Comparison of ENCODE assay signal across 20 cellular contexts in genomic region chr5:133082128-133082527, GRCh38. TPM values are rescaled to one million over a fixed set of nuclear protein-coding genes. Genes with fewer than 3 reads are reported as not detected.
DNase-seq lines count a peak whose midpoint lies in the region; ATAC-seq and TF ChIP-seq lines count a peak whose summit lies in the region.
"Had no signal": no experiment of that assay in that cellular context is flagged by ENCODE, and none has a peak within 500 bp of the region (broad histone marks: within the 10 kb centered on the region; RNA-seq: fewer than 3 reads in every experiment).

No MANE protein-coding gene starts in this region.

- no peak overlapping the region for H2BK5ac ChIP-seq in IMR-90 (ENCODE audit: low read depth, low read length, poor library complexity, severe bottlenecking)

- no TSS peak for BruUV-seq in IMR-90 (replicated peaks; lab: Mats Ljungman, UMichigan)

- POLR2A ChIA-PET in activated CD4-positive, alpha-beta memory T cell treated with anti-CD3 and anti-CD28 coated beads for 36 hours (lab: Charles Lee): no interaction called here
- POLR2A ChIA-PET in activated CD4-positive, alpha-beta memory T cell treated with anti-CD3 and anti-CD28 coated beads, Interleukin-2, amount 10 ng/mL, durations not matched to agents 7 days and 5 days (lab: Charles Lee): no interaction called here
- POLR2A ChIA-PET in IMR-90 (lab: Charles Lee; ENCODE audit: unreplicated experiment): no interaction called here

- no peak overlapping the region for H2AFZ ChIP-seq in IMR-90 (replicated peaks; ENCODE audit: low read length, poor library complexity)

- H3K18ac ChIP-seq in IMR-90 (ENCODE audit: low read depth, low read length): no peak overlapping the region

- H2AK5ac ChIP-seq in IMR-90 (ENCODE audit: low read depth, low read length): no peak overlapping the region

- no peak overlapping the region for H2BK120ac ChIP-seq in IMR-90 (ENCODE audit: low read depth, low read length)

- H3K56ac ChIP-seq in IMR-90 (ENCODE audit: extremely low read depth, insufficient read depth, low read length): no peak overlapping the region

- H4K5ac ChIP-seq in IMR-90 (ENCODE audit: low read depth, low read length): no peak overlapping the region

- H3K4me3 ChIP-seq in IMR-90 (ENCODE audit: insufficient read depth, low read depth, low read length) (no peak overlapping the region), SK-N-MC (peak overlapping the region; percentile 20; the same call in 1 of the 2 replicates)
- H3K4me3 ChIP-seq: BLaER1 treated with 17β-estradiol and CSF1 and Interleukin-3, amounts not matched to agents 10 nM and 100 nM; GM12878 had no signal

- no peak overlapping the region for H3K4ac ChIP-seq in IMR-90 (ENCODE audit: low read depth, low read length)

- H3K79me1 ChIP-seq in IMR-90 (ENCODE audit: low read depth in 1 of 2, low read length in 2 of 2): peaks cover 30 to 66% of the 10 kb centered on the region in 2 experiments

- peaks cover 46% of the 10 kb centered on the region for H4K20me1 ChIP-seq in IMR-90 (ENCODE audit: insufficient read depth, low read length)

- H4K8ac ChIP-seq in IMR-90 (ENCODE audit: low read depth in 2 of 2, low read length in 2 of 2): no peak overlapping the region

- in situ Hi-C loops in IMR-90 (cut with MboI; ENCODE audit: low sequenced_read_pairs): no loop called here

- H4K91ac ChIP-seq in IMR-90 (ENCODE audit: insufficient read depth, low read depth, low read length): no peak overlapping the region

- no peaks in the 10 kb centered on the region for H3K27me3 Mint-ChIP-seq in activated CD4-positive, alpha-beta memory T cell treated with anti-CD3 and anti-CD28 coated beads for 36 hours
- no peaks in the 10 kb centered on the region for H3K27me3 Mint-ChIP-seq in activated CD4-positive, alpha-beta memory T cell treated with anti-CD3 and anti-CD28 coated beads, Interleukin-2, amount 10 ng/mL, durations not matched to agents 7 days and 5 days
- H3K27me3 Mint-ChIP-seq: B cell had no signal

- no peak overlapping the region; the same call in 1 of the 2 replicates for H3K4me2 ChIP-seq in IMR-90 (ENCODE audit: low read depth, low read length)
- H3K4me2 ChIP-seq: BLaER1 treated with 17β-estradiol and CSF1 and Interleukin-3, amounts not matched to agents 10 nM and 100 nM had no signal

- H3K27ac Mint-ChIP-seq in activated CD4-positive, alpha-beta memory T cell treated with anti-CD3 and anti-CD28 coated beads for 36 hours: peak overlapping the region; percentile 76
- H3K27ac Mint-ChIP-seq in activated CD4-positive, alpha-beta memory T cell treated with anti-CD3 and anti-CD28 coated beads, Interleukin-2, amount 10 ng/mL, durations not matched to agents 7 days and 5 days: no peak overlapping the region
- H3K27ac Mint-ChIP-seq: B cell had no signal

- no peak overlapping the region for H3K23ac ChIP-seq in IMR-90 (ENCODE audit: low read depth, low read length)

- CTCF ChIA-PET in activated CD4-positive, alpha-beta memory T cell treated with anti-CD3 and anti-CD28 coated beads for 36 hours (lab: Charles Lee): no interaction called here
- CTCF ChIA-PET in activated CD4-positive, alpha-beta memory T cell treated with anti-CD3 and anti-CD28 coated beads, Interleukin-2, amount 10 ng/mL, durations not matched to agents 7 days and 5 days (lab: Charles Lee): no interaction called here
- CTCF ChIA-PET in IMR-90 (lab: Yijun Ruan, JAX): no interaction called here

- H3K27me3 ChIP-seq in IMR-90 (ENCODE audit: control insufficient read depth, insufficient read depth, low read length): no peaks in the 10 kb centered on the region
- H3K27me3 ChIP-seq: BLaER1 treated with 17β-estradiol and CSF1 and Interleukin-3, amounts not matched to agents 10 nM and 100 nM had no signal

- peaks cover 9% of the 10 kb centered on the region for H3K4me1 ChIP-seq in IMR-90 (ENCODE audit: control insufficient read depth, insufficient read depth, low read length)
- H3K4me1 ChIP-seq: BLaER1 treated with 17β-estradiol and CSF1 and Interleukin-3, amounts not matched to agents 10 nM and 100 nM had no signal

- H3K27ac ChIP-seq in IMR-90 (ENCODE audit: insufficient read depth, low read length): no peak overlapping the region
- H3K27ac ChIP-seq in SK-N-MC: peak overlapping the region; percentile 74
- H3K27ac ChIP-seq: BLaER1 treated with 17β-estradiol and CSF1 and Interleukin-3, amounts not matched to agents 10 nM and 100 nM had no signal

- TF ChIP-seq RAD21 in IMR-90 (IDR thresholded peaks at IDR 0.05; ENCODE audit: low read length): no peak

- no peak overlapping the region for H3K4me3 Mint-ChIP-seq in activated CD4-positive, alpha-beta memory T cell treated with anti-CD3 and anti-CD28 coated beads for 36 hours
- H3K4me3 Mint-ChIP-seq in activated CD4-positive, alpha-beta memory T cell treated with anti-CD3 and anti-CD28 coated beads, Interleukin-2, amount 10 ng/mL, durations not matched to agents 7 days and 5 days: no peak overlapping the region
- H3K4me3 Mint-ChIP-seq: B cell; CD8-positive, alpha-beta T cell; HFFc6 had no signal

- peaks cover 10% of the 10 kb centered on the region for H3K36me3 ChIP-seq in IMR-90 (ENCODE audit: control insufficient read depth, insufficient read depth, low read length)
- peaks cover 73% of the 10 kb centered on the region for H3K36me3 ChIP-seq in SK-N-MC (ENCODE audit: insufficient read depth, low read length)

- peaks cover 29% of the 10 kb centered on the region for H3K4me1 Mint-ChIP-seq in activated CD4-positive, alpha-beta memory T cell treated with anti-CD3 and anti-CD28 coated beads for 36 hours (ENCODE audit: low read depth)
- H3K4me1 Mint-ChIP-seq in activated CD4-positive, alpha-beta memory T cell treated with anti-CD3 and anti-CD28 coated beads, Interleukin-2, amount 10 ng/mL, durations not matched to agents 7 days and 5 days: peaks cover 16% of the 10 kb centered on the region

- 0 out of 2 replicates have a peak, but pooled peaks cover 3% of the 10 kb centered on the region for H3K9me1 ChIP-seq in IMR-90 (ENCODE audit: insufficient read depth, low read length)

- dilution Hi-C loops in IMR-90 (cut with HindIII; ENCODE audit: low sequenced_read_pairs, unreplicated experiment): no loop called here

- H2AK9ac ChIP-seq in IMR-90 (replicated peaks; ENCODE audit: low read depth, low read length, poor library complexity): no peak overlapping the region

- H2BK20ac ChIP-seq in IMR-90 (ENCODE audit: low read depth, low read length): no peak overlapping the region

- no peak for TF ChIP-seq CTCF in IMR-90 (conservative IDR thresholded peaks at IDR 0.05; ENCODE audit: low read depth, low read length)

- intact Hi-C loops in activated CD4-positive, alpha-beta memory T cell treated with anti-CD3 and anti-CD28 coated beads for 36 hours (cut with micrococcal nuclease): no loop called here
- intact Hi-C loops in IMR-90 (cut with micrococcal nuclease): loop anchor here (10.0 kb wide), 1 partner anchor 697 kb away; no protein-coding TSS in a partner anchor

- WGBS in IMR-90 (ENCODE audit: extremely low coverage in 2 of 2, insufficient read length in 1 of 2), 2 experiments: 83% methylated on average over 1 of the region's 4 CpGs; no CpG with 5 or more reads in 1 of the 2 experiments

- H3K9ac ChIP-seq in IMR-90 (ENCODE audit: low read depth, low read length) (no peak overlapping the region), SK-N-MC (ENCODE audit: insufficient read length) (no peak overlapping the region)
- H3K9ac ChIP-seq: BLaER1 treated with 17β-estradiol and CSF1 and Interleukin-3, amounts not matched to agents 10 nM and 100 nM had no signal

- no peak for TF ChIP-seq POLR2A in IMR-90 (IDR thresholded peaks at IDR 0.05; ENCODE audit: low read depth, low read length)

- H3K14ac ChIP-seq in IMR-90 (replicated peaks; ENCODE audit: low read depth, low read length): no peak overlapping the region

- H3K9me3 Mint-ChIP-seq in activated CD4-positive, alpha-beta memory T cell treated with anti-CD3 and anti-CD28 coated beads for 36 hours: no peaks in the 10 kb centered on the region
- H3K9me3 Mint-ChIP-seq in activated CD4-positive, alpha-beta memory T cell treated with anti-CD3 and anti-CD28 coated beads, Interleukin-2, amount 10 ng/mL, durations not matched to agents 7 days and 5 days: no peaks in the 10 kb centered on the region
- H3K9me3 Mint-ChIP-seq: CD8-positive, alpha-beta T cell; HFFc6 had no signal

- H2BK15ac ChIP-seq in IMR-90 (ENCODE audit: low read depth, low read length): no peak overlapping the region

- peaks cover 40% of the 10 kb centered on the region for H3K36me3 Mint-ChIP-seq in activated CD4-positive, alpha-beta memory T cell treated with anti-CD3 and anti-CD28 coated beads for 36 hours
- H3K36me3 Mint-ChIP-seq in activated CD4-positive, alpha-beta memory T cell treated with anti-CD3 and anti-CD28 coated beads, Interleukin-2, amount 10 ng/mL, durations not matched to agents 7 days and 5 days (ENCODE audit: low read depth): peaks cover 21% of the 10 kb centered on the region

- peak; percentile 63 for ATAC-seq in IMR-90 (ENCODE audit: low read depth)
- ATAC-seq: CD8-positive, alpha-beta T cell; GM12878; HCT116; HepG2 had no signal

- H3K9me3 ChIP-seq in IMR-90 (ENCODE audit: control insufficient read depth, insufficient read depth, low read length) (no peaks in the 10 kb centered on the region), SK-N-MC (ENCODE audit: low read depth, low read length) (no peaks in the 10 kb centered on the region)

- DNase-seq in activated CD4-positive, alpha-beta memory T cell treated with anti-CD3 and anti-CD28 coated beads for 36 hours: no peak
- no peak for DNase-seq in activated CD4-positive, alpha-beta memory T cell treated with anti-CD3 and anti-CD28 coated beads, Interleukin-2, amount 10 ng/mL, durations not matched to agents 7 days and 5 days
- DNase-seq in IMR-90: peak; percentile 37
- DNase-seq in SK-N-MC (ENCODE audit: low read depth, low spot score): no peak
- peak; percentile 64 for DNase-seq in fibroblast of peridontal ligament (ENCODE audit: extremely low read depth)
- DNase-seq in superior temporal gyrus (ENCODE audit: extremely low spot score): no peak
- DNase-seq in epidermal melanocyte (ENCODE audit: insufficient read length, low spot score): no peak
- DNase-seq in dedifferentiated amniotic fluid mesenchymal stem cell (ENCODE audit: extremely low spot score): no peak
- DNase-seq: Calu3; CD8-positive, alpha-beta T cell; DND-41; EL; GOT3; H7; HFFc6 had no signal

RNA-seq across cellular contexts. Expression of gene HSPA4, which starts 30.3 kb away (rescaled TPM):
- total RNA-seq in activated CD4-positive, alpha-beta memory T cell treated with anti-CD3 and anti-CD28 coated beads for 36 hours: 100 to 1,000 TPM; 221 to 236 TPM
- total RNA-seq in activated CD4-positive, alpha-beta memory T cell treated with anti-CD3 and anti-CD28 coated beads, Interleukin-2, amount 10 ng/mL, durations not matched to agents 7 days and 5 days: 10 to 100 TPM; 88.2 to 94.6 TPM
- total RNA-seq in IMR-90 (2012; rRNA removed): 120 and 192 TPM in 2 replicates
- polyA plus RNA-seq in IMR-90 (2012; rRNA removed): 27.6 and 34.9 TPM in 2 replicates
- polyA plus RNA-seq in IMR-90 (2012; cell fraction: cytosol; rRNA removed): 7.5 and 8.0 TPM in 2 replicates
- 4.5 and 19.8 TPM in 2 replicates for polyA plus RNA-seq in IMR-90 (2012; cell fraction: nucleus; rRNA removed; ENCODE audit: low replicate concordance)

RNA-seq across cellular contexts. Expression of gene ZCCHC10, which starts 55.8 kb away (rescaled TPM):
- 10 to 100 TPM; 22.6 to 25.5 TPM for total RNA-seq in activated CD4-positive, alpha-beta memory T cell treated with anti-CD3 and anti-CD28 coated beads for 36 hours
- total RNA-seq in activated CD4-positive, alpha-beta memory T cell treated with anti-CD3 and anti-CD28 coated beads, Interleukin-2, amount 10 ng/mL, durations not matched to agents 7 days and 5 days: 10 to 100 TPM; 27.9 to 28.0 TPM
- 4.1 and 7.2 TPM in 2 replicates for total RNA-seq in IMR-90 (2012; rRNA removed)
- 20.4 and 31.8 TPM in 2 replicates for polyA plus RNA-seq in IMR-90 (2012; rRNA removed)
- 1.2 and 7.7 TPM in 2 replicates for polyA plus RNA-seq in IMR-90 (2012; cell fraction: cytosol; rRNA removed)
- 0.55 and 6.4 TPM in 2 replicates for polyA plus RNA-seq in IMR-90 (2012; cell fraction: nucleus; rRNA removed; ENCODE audit: low replicate concordance)

Comparison
In these comparisons a context has a peak if more than half of its experiments do, and no peak if none do; other contexts are left out.
1. DNase-seq: peak in IMR-90 (single experiment) and fibroblast of peridontal ligament (single experiment); none in activated CD4-positive, alpha-beta memory T cell treated with anti-CD3 and anti-CD28 coated beads for 36 hours (single experiment), activated CD4-positive, alpha-beta memory T cell treated with anti-CD3 and anti-CD28 coated beads, Interleukin-2, amount 10 ng/mL, durations not matched to agents 7 days and 5 days (single experiment), SK-N-MC (single experiment), superior temporal gyrus (single experiment), epidermal melanocyte (single experiment) and dedifferentiated amniotic fluid mesenchymal stem cell (single experiment).